In the genomic region with DNA sequence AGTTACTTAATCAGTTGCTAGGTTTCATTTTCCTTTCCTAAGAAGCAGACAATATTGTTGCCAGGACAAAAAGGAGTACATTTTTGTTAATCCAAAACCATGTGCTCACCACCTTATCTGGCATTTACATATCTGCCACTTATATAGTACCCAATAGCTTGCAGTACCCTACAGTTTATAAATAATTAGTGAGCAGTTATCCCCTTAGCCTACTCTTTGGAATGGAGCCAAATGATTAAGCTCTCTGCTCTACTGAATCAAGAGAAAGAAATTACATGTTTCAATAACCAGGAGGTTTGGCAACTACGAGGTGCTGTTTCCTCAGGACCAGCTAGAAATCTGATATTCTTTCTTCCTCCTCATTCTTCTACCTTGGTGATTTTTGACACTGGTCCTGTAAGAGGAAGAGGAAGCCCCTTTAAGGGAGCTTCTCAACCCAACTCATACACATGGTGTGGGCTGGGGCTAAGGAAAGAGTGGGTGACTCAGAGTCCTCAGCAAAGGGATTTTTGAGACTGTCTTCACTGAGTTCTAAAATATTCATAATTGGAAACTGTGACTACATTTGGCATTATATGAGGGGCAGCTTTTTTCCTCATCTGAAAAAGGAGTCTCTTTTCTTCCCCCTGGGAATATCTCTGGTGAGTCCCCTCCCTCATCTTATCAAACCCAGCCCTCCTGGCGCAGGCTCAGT, we compare ENCODE assay signal across 8 cellular contexts. TPM values are rescaled to one million over a fixed set of nuclear protein-coding genes. Genes with fewer than 3 reads are reported as not detected.
DNase-seq lines count a peak whose midpoint lies in the region; ATAC-seq and TF ChIP-seq lines count a peak whose summit lies in the region.

No MANE protein-coding gene starts in this region.

- peaks cover 46% of the 10 kb centered on the region for H3K4me1 Mint-ChIP-seq in T-helper 1 cell treated with Interleukin-12 subunit alpha and Interleukin-12 subunit beta and Interleukin-4 antibody, amounts not matched to agents 30 μg/mL and 1 μg/mL, for 36 hours (ENCODE audit: low read depth)
- peaks cover 67% of the 10 kb centered on the region for H3K4me1 Mint-ChIP-seq in stimulated activated naive CD8-positive, alpha-beta T cell treated with anti-CD3 and anti-CD28 coated beads, Interleukin-15, amount 100 ng/mL, for 72 hours

- TF ChIP-seq CTCF in MM.1S (IDR thresholded peaks at IDR 0.05; ENCODE audit: low read length): no peak
- no peak for TF ChIP-seq CTCF in cardiac fibroblast (IDR thresholded peaks at IDR 0.05; ENCODE audit: low read depth, low read length)

- H3K4me1 ChIP-seq in MM.1S (ENCODE audit: low read length) (peaks cover 37% of the 10 kb centered on the region), mesodermal cell (ENCODE audit: control insufficient read depth, insufficient read depth, low read length, poor library complexity, severe bottlenecking) (no peaks in the 10 kb centered on the region)

- WGBS in mesodermal cell (ENCODE audit: insufficient coverage in 2 of 2), 2 experiments: 88% methylated on average over 1 of the region's 2 CpGs; no CpG with 5 or more reads in 1 of the 2 experiments

- no peak overlapping the region for H3K9ac ChIP-seq in MM.1S (ENCODE audit: low read length)

- H3K9me2 ChIP-seq in MM.1S (replicated peaks; ENCODE audit: insufficient read depth, low read length): no peaks in the 10 kb centered on the region

- no peaks in the 10 kb centered on the region for H3K27me3 ChIP-seq in MM.1S (replicated peaks; ENCODE audit: insufficient read depth, low read length)

- peaks cover 42% of the 10 kb centered on the region for H3F3A ChIP-seq in MM.1S (ENCODE audit: insufficient read depth, low read length)

- peaks cover 40% of the 10 kb centered on the region for H3K79me2 ChIP-seq in MM.1S (ENCODE audit: low read length)

- H3K4me3 ChIP-seq in MM.1S (ENCODE audit: low read length) (no peak overlapping the region), cardiac fibroblast (replicated peaks in 1 of 2; ENCODE audit: low read depth in 2 of 2, low read length in 2 of 2) (peak overlapping the region; percentile 94 to 99), mesodermal cell (ENCODE audit: extremely low read depth, insufficient read depth, low read length, poor library complexity, severe bottlenecking) (peak overlapping the region; percentile 89)

- H3K4me3 Mint-ChIP-seq in T-helper 1 cell treated with Interleukin-12 subunit alpha and Interleukin-12 subunit beta and Interleukin-4 antibody, amounts not matched to agents 30 μg/mL and 1 μg/mL, for 36 hours: peak overlapping the region; percentile 99
- H3K4me3 Mint-ChIP-seq in stimulated activated naive CD8-positive, alpha-beta T cell treated with anti-CD3 and anti-CD28 coated beads, Interleukin-15, amount 100 ng/mL, for 72 hours: peak overlapping the region; percentile 94

- H3K36me3 ChIP-seq in MM.1S (replicated peaks; ENCODE audit: insufficient read depth, low read length) (peaks cover 25% of the 10 kb centered on the region), mesodermal cell (ENCODE audit: control insufficient read depth, insufficient read depth, low read length) (peaks cover 71% of the 10 kb centered on the region)

- H3K27ac ChIP-seq in MM.1S (ENCODE audit: low read length): no peak overlapping the region
- no peak overlapping the region for H3K27ac ChIP-seq in mesodermal cell (ENCODE audit: low read depth, low read length, severe bottlenecking)

- peaks cover 14% of the 10 kb centered on the region for H3K9me3 Mint-ChIP-seq in T-helper 1 cell treated with Interleukin-12 subunit alpha and Interleukin-12 subunit beta and Interleukin-4 antibody, amounts not matched to agents 30 μg/mL and 1 μg/mL, for 36 hours
- peaks cover 11 to 13% of the 10 kb centered on the region in 2 donors for H3K9me3 Mint-ChIP-seq in stimulated activated naive CD8-positive, alpha-beta T cell treated with anti-CD3 and anti-CD28 coated beads, Interleukin-15, amount 100 ng/mL, for 72 hours

- no peak overlapping the region for H2AFZ ChIP-seq in MM.1S (ENCODE audit: low read length)

- peak; percentile 63 for ATAC-seq in stimulated activated naive CD8-positive, alpha-beta T cell treated with anti-CD3 and anti-CD28 coated beads, Interleukin-15, amount 100 ng/mL, for 72 hours
- ATAC-seq in HG02678 (IDR thresholded peaks at IDR 0.05; ENCODE audit: unreplicated experiment): no peak

- peak; percentile 74 for DNase-seq in EH (ENCODE audit: low read depth)
- DNase-seq in MM.1S: no peak
- DNase-seq in cardiac fibroblast (ENCODE audit: low read depth in 2 of 2): peak; percentile 66 to 75
- peak; percentile 61 to 74 for DNase-seq in stimulated activated naive CD8-positive, alpha-beta T cell treated with anti-CD3 and anti-CD28 coated beads, Interleukin-15, amount 100 ng/mL, for 72 hours
- DNase-seq in NCI-H1048 (lab: John Stamatoyannopoulos, UW): no peak

- H3K4me2 ChIP-seq in MM.1S (ENCODE audit: low read depth, low read length): peak overlapping the region; percentile 85; the same call in 1 of the 2 replicates

- no peaks in the 10 kb centered on the region for H4K20me1 ChIP-seq in MM.1S (ENCODE audit: insufficient read depth, low read length)

- peaks cover 69% of the 10 kb centered on the region for H3K36me3 Mint-ChIP-seq in T-helper 1 cell treated with Interleukin-12 subunit alpha and Interleukin-12 subunit beta and Interleukin-4 antibody, amounts not matched to agents 30 μg/mL and 1 μg/mL, for 36 hours (ENCODE audit: low read depth)

- H3K27me3 Mint-ChIP-seq in T-helper 1 cell treated with Interleukin-12 subunit alpha and Interleukin-12 subunit beta and Interleukin-4 antibody, amounts not matched to agents 30 μg/mL and 1 μg/mL, for 36 hours (ENCODE audit: low read depth): no peaks in the 10 kb centered on the region
- no peaks in the 10 kb centered on the region for H3K27me3 Mint-ChIP-seq in stimulated activated naive CD8-positive, alpha-beta T cell treated with anti-CD3 and anti-CD28 coated beads, Interleukin-15, amount 100 ng/mL, for 72 hours

- H3K27ac Mint-ChIP-seq in T-helper 1 cell treated with Interleukin-12 subunit alpha and Interleukin-12 subunit beta and Interleukin-4 antibody, amounts not matched to agents 30 μg/mL and 1 μg/mL, for 36 hours: peak overlapping the region; percentile 98
- H3K27ac Mint-ChIP-seq in stimulated activated naive CD8-positive, alpha-beta T cell treated with anti-CD3 and anti-CD28 coated beads, Interleukin-15, amount 100 ng/mL, for 72 hours: peak overlapping the region; percentile 98 to 100

- H3K9me3 ChIP-seq in MM.1S (replicated peaks; ENCODE audit: insufficient read depth, low read length): no peaks in the 10 kb centered on the region
- peaks cover 18% of the 10 kb centered on the region for H3K9me3 ChIP-seq in mesodermal cell (ENCODE audit: control insufficient read depth, low read length)

RNA-seq across cellular contexts. Expression of gene ZNFX1, which starts 1.5 kb away (rescaled TPM):
- 8.4 TPM for polyA plus RNA-seq in mesodermal cell (2013, experiment 1 of 2)
- 7.6 TPM for polyA plus RNA-seq in mesodermal cell (2013, experiment 2 of 2)

RNA-seq across cellular contexts. Expression of gene DDX27, which starts 57.1 kb away (rescaled TPM):
- 31.7 TPM for polyA plus RNA-seq in mesodermal cell (2013, experiment 1 of 2)
- 29.3 TPM for polyA plus RNA-seq in mesodermal cell (2013, experiment 2 of 2)

Comparison
In these comparisons a context has a peak if more than half of its experiments do, and no peak if none do; other contexts are left out.
1. DNase-seq: peak in EH (single experiment), cardiac fibroblast (2 of 2) and stimulated activated naive CD8-positive, alpha-beta T cell treated with anti-CD3 and anti-CD28 coated beads, Interleukin-15, amount 100 ng/mL, for 72 hours (2 of 2); none in MM.1S (single experiment) and NCI-H1048 (single experiment).